ENCODE assay signal across 1 cellular context in genomic region chr6:149323353-149323752, GRCh38.
TF ChIP-seq lines count a peak whose summit lies in the region.

No MANE protein-coding gene starts in this region.

TF ChIP-seq in WTC11, 78 proteins besides CTCF, POLR2A, EP300 and RAD21 (continued from another document):
- TF ChIP-seq STAT6 (CRISPR knock-in tag; conservative IDR thresholded peaks at IDR 0.05; ENCODE audit: low read depth) (no peak), CDX4 (CRISPR knock-in tag; IDR thresholded peaks at IDR 0.05; ENCODE audit: borderline replicate concordance) (no peak), ATF2 (CRISPR knock-in tag; IDR thresholded peaks at IDR 0.05; ENCODE audit: borderline replicate concordance, low read depth) (no peak), PRRX2 (CRISPR knock-in tag; IDR thresholded peaks at IDR 0.05) (no peak), FOXP4 (CRISPR knock-in tag; IDR thresholded peaks at IDR 0.05) (no peak), ZNF425 (CRISPR knock-in tag; conservative IDR thresholded peaks at IDR 0.05) (no peak), NFE2L1 (CRISPR knock-in tag; IDR thresholded peaks at IDR 0.05) (no peak), ZNF423 (CRISPR knock-in tag; IDR thresholded peaks at IDR 0.05) (no peak)
